ENCODE assay signal across 44 cellular contexts in genomic region chr9:135484460-135485277, GRCh38. TPM values are rescaled to one million over a fixed set of nuclear protein-coding genes. Genes with fewer than 3 reads are reported as not detected.
"Had no signal": no experiment of that assay in that cellular context is flagged by ENCODE, and none has a peak within 500 bp of the region (broad histone marks: within the 10 kb centered on the region; RNA-seq: fewer than 3 reads in every experiment).

No MANE protein-coding gene starts in this region.

- DNase-seq: activated B cell treated with CpG ODN at 0.5 μM for 24 hours; activated CD4-positive, alpha-beta T cell treated with anti-CD3 and anti-CD28 coated beads for 48 hours; activated CD4-positive, alpha-beta T cell treated with anti-CD3 and anti-CD28 coated beads, Interleukin-2, amount 50 U/mL, for 1 hour; activated CD4-positive, alpha-beta T cell treated with anti-CD3 and anti-CD28 coated beads, Interleukin-2, amount 50 U/mL, for 48 hours; activated CD8-positive, alpha-beta memory T cell treated with anti-CD3 and anti-CD28 coated beads, Interleukin-2, amount 10 ng/mL, durations not matched to agents 7 days and 5 days; activated CD8-positive, alpha-beta memory T cell treated with anti-CD3 and anti-CD28 coated beads, Interleukin-2, amount 50 U/mL, for 4 hours; activated CD8-positive, alpha-beta T cell treated with anti-CD3 and anti-CD28 coated beads, Interleukin-2, amount 10 ng/mL, durations not matched to agents 7 days and 5 days; activated effector memory CD4-positive, alpha-beta T cell treated with anti-CD3 and anti-CD28 coated beads, Interleukin-2, amount 50 U/mL, for 16 hours; activated naive CD4-positive, alpha-beta T cell treated with anti-CD3 and anti-CD28 coated beads for 36 hours; activated naive CD8-positive, alpha-beta T cell treated with anti-CD3 and anti-CD28 coated beads for 36 hours; activated naive CD8-positive, alpha-beta T cell treated with anti-CD3 and anti-CD28 coated beads, Interleukin-2, amount 50 U/mL, for 24 hours; activated T-cell treated with anti-CD3 and anti-CD28 coated beads, Interleukin-2, amount 50 U/mL, for 1 hour; activated T-cell treated with anti-CD3 and anti-CD28 coated beads, Interleukin-2, amount 50 U/mL, for 48 hours; amygdala; aorta; central memory CD4-positive, alpha-beta T cell; cerebellar nuclear complex; colonic mucosa; effector CD8-positive, alpha-beta T cell; esophagus squamous epithelium; foreskin melanocyte; T-helper 1 cell; T-helper 17 cell; T1000; WERI-Rb-1 had no signal

- H3K4me3 ChIP-seq: adrenal gland, breast epithelium, cardiac muscle cell, colonic mucosa, esophagus squamous epithelium, gastroesophageal sphincter had no signal

- H3K36me3 ChIP-seq: breast epithelium, colonic mucosa had no signal

- H3K4me1 Mint-ChIP-seq: activated CD8-positive, alpha-beta memory T cell treated with anti-CD3 and anti-CD28 coated beads, Interleukin-2, amount 10 ng/mL, durations not matched to agents 7 days and 5 days; activated naive CD4-positive, alpha-beta T cell treated with anti-CD3 and anti-CD28 coated beads, Interleukin-2, amount 50 U/mL, for 24 hours; activated naive CD8-positive, alpha-beta T cell treated with anti-CD3 and anti-CD28 coated beads for 36 hours; activated naive CD8-positive, alpha-beta T cell treated with anti-CD3 and anti-CD28 coated beads, Interleukin-2, amount 50 U/mL, for 24 hours; T-helper 17 cell had no signal

- H3K27ac Mint-ChIP-seq: activated B cell treated with CpG ODN at 0.5 μM for 24 hours; activated CD8-positive, alpha-beta memory T cell treated with anti-CD3 and anti-CD28 coated beads, Interleukin-2, amount 10 ng/mL, durations not matched to agents 7 days and 5 days; activated CD8-positive, alpha-beta T cell treated with anti-CD3 and anti-CD28 coated beads, Interleukin-2, amount 10 ng/mL, durations not matched to agents 7 days and 5 days; activated naive CD4-positive, alpha-beta T cell treated with anti-CD3 and anti-CD28 coated beads for 36 hours; activated naive CD8-positive, alpha-beta T cell treated with anti-CD3 and anti-CD28 coated beads for 36 hours; activated naive CD8-positive, alpha-beta T cell treated with anti-CD3 and anti-CD28 coated beads, Interleukin-2, amount 50 U/mL, for 24 hours; activated T-helper 1 cell treated with anti-CD3 and anti-CD28 coated beads, Interleukin-12 subunit alpha, Interleukin-12 subunit beta, Interleukin-2, Interleukin-4 antibody, amounts not matched to agents 30 ng/mL and 10 ng/mL and 1 ng/mL, durations not matched to agents 14 hours and 24 hours and 36 hours; activated T-helper 2 cell treated with anti-CD3 and anti-CD28 coated beads, Interferon-gamma antibody, Interleukin-2, Interleukin-4, amounts not matched to agents 10 μg/mL and 5 μg/mL and 100 μg/mL, durations not matched to agents 14 hours and 24 hours and 36 hours; brain; T-helper 17 cell; T-helper 2 cell treated with Interferon-gamma antibody and Interleukin-4, amounts not matched to agents 5 μg/mL and 100 μg/mL, for 36 hours had no signal

- FAIRE-seq: endometrium, endothelial cell of umbilical vein had no signal

- H3K36me3 Mint-ChIP-seq: activated CD8-positive, alpha-beta memory T cell treated with anti-CD3 and anti-CD28 coated beads, Interleukin-2, amount 10 ng/mL, durations not matched to agents 7 days and 5 days; activated naive CD4-positive, alpha-beta T cell treated with anti-CD3 and anti-CD28 coated beads, Interleukin-2, amount 50 U/mL, for 24 hours; activated naive CD8-positive, alpha-beta T cell treated with anti-CD3 and anti-CD28 coated beads for 36 hours had no signal

- H3K27ac ChIP-seq: adrenal gland, breast epithelium, cardiac muscle cell, colonic mucosa, epithelial cell of prostate, esophagus squamous epithelium, gastroesophageal sphincter, WERI-Rb-1 had no signal

- H3K27me3 ChIP-seq: adrenal gland, breast epithelium, cardiac muscle cell, colonic mucosa, esophagus squamous epithelium, gastroesophageal sphincter had no signal

- ATAC-seq: activated CD4-positive, CD25-positive, alpha-beta regulatory T cell treated with anti-CD3 and anti-CD28 coated beads, Interleukin-2, amount 50 U/mL, for 24 hours; activated CD8-positive, alpha-beta memory T cell treated with anti-CD3 and anti-CD28 coated beads, Interleukin-2, amount 10 ng/mL, durations not matched to agents 7 days and 5 days; activated CD8-positive, alpha-beta T cell treated with anti-CD3 and anti-CD28 coated beads, Interleukin-2, amount 10 ng/mL, durations not matched to agents 7 days and 5 days; activated naive CD8-positive, alpha-beta T cell treated with anti-CD3 and anti-CD28 coated beads, Interleukin-2, amount 50 U/mL, for 24 hours; gastroesophageal sphincter; T-helper 17 cell had no signal

- H3K4me3 Mint-ChIP-seq: activated B cell treated with CpG ODN at 0.5 μM for 24 hours; activated CD8-positive, alpha-beta memory T cell treated with anti-CD3 and anti-CD28 coated beads, Interleukin-2, amount 10 ng/mL, durations not matched to agents 7 days and 5 days; activated CD8-positive, alpha-beta T cell treated with anti-CD3 and anti-CD28 coated beads, Interleukin-2, amount 10 ng/mL, durations not matched to agents 7 days and 5 days; activated naive CD4-positive, alpha-beta T cell treated with anti-CD3 and anti-CD28 coated beads for 36 hours; activated naive CD4-positive, alpha-beta T cell treated with anti-CD3 and anti-CD28 coated beads, Interleukin-2, amount 50 U/mL, for 24 hours; activated naive CD8-positive, alpha-beta T cell treated with anti-CD3 and anti-CD28 coated beads for 36 hours; activated naive CD8-positive, alpha-beta T cell treated with anti-CD3 and anti-CD28 coated beads, Interleukin-2, amount 50 U/mL, for 24 hours; activated T-helper 1 cell treated with anti-CD3 and anti-CD28 coated beads, Interleukin-12 subunit alpha, Interleukin-12 subunit beta, Interleukin-2, Interleukin-4 antibody, amounts not matched to agents 30 ng/mL and 10 ng/mL and 1 ng/mL, durations not matched to agents 14 hours and 24 hours and 36 hours; brain; T-helper 17 cell; T-helper 2 cell treated with Interferon-gamma antibody and Interleukin-4, amounts not matched to agents 5 μg/mL and 100 μg/mL, for 36 hours had no signal

- H3K9me3 ChIP-seq: adrenal gland, breast epithelium, colonic mucosa, esophagus squamous epithelium, gastroesophageal sphincter had no signal

- H3K9me3 Mint-ChIP-seq: activated B cell treated with CpG ODN at 0.5 μM for 24 hours; activated naive CD4-positive, alpha-beta T cell treated with anti-CD3 and anti-CD28 coated beads for 36 hours; activated naive CD4-positive, alpha-beta T cell treated with anti-CD3 and anti-CD28 coated beads, Interleukin-2, amount 50 U/mL, for 24 hours; activated naive CD8-positive, alpha-beta T cell treated with anti-CD3 and anti-CD28 coated beads for 36 hours; activated naive CD8-positive, alpha-beta T cell treated with anti-CD3 and anti-CD28 coated beads, Interleukin-2, amount 50 U/mL, for 24 hours; activated T-helper 1 cell treated with anti-CD3 and anti-CD28 coated beads, Interleukin-12 subunit alpha, Interleukin-12 subunit beta, Interleukin-2, Interleukin-4 antibody, amounts not matched to agents 30 ng/mL and 10 ng/mL and 1 ng/mL, durations not matched to agents 14 hours and 24 hours and 36 hours; activated T-helper 2 cell treated with anti-CD3 and anti-CD28 coated beads, Interferon-gamma antibody, Interleukin-2, Interleukin-4, amounts not matched to agents 10 μg/mL and 5 μg/mL and 100 μg/mL, durations not matched to agents 14 hours and 24 hours and 36 hours; brain; T-helper 2 cell treated with Interferon-gamma antibody and Interleukin-4, amounts not matched to agents 5 μg/mL and 100 μg/mL, for 36 hours had no signal

- H3K4me1 ChIP-seq: colonic mucosa had no signal

RNA-seq across cellular contexts. Expression of gene PPP1R26, which starts 5.1 kb away (rescaled TPM):
- total RNA-seq: activated CD8-positive, alpha-beta T cell treated with anti-CD3 and anti-CD28 coated beads, Interleukin-2, amount 10 ng/mL, durations not matched to agents 7 days and 5 days had no signal

RNA-seq across cellular contexts. Expression of gene LCN1, which starts 36.6 kb away (rescaled TPM):
- total RNA-seq: activated B cell treated with CpG ODN at 0.5 μM for 24 hours; activated CD8-positive, alpha-beta memory T cell treated with anti-CD3 and anti-CD28 coated beads for 36 hours; activated CD8-positive, alpha-beta memory T cell treated with anti-CD3 and anti-CD28 coated beads, Interleukin-2, amount 10 ng/mL, durations not matched to agents 7 days and 5 days; activated CD8-positive, alpha-beta T cell treated with anti-CD3 and anti-CD28 coated beads, Interleukin-2, amount 10 ng/mL, durations not matched to agents 7 days and 5 days; activated naive CD8-positive, alpha-beta T cell treated with anti-CD3 and anti-CD28 coated beads for 36 hours; activated T-helper 1 cell treated with anti-CD3 and anti-CD28 coated beads, Interleukin-12 subunit alpha, Interleukin-12 subunit beta, Interleukin-2, Interleukin-4 antibody, amounts not matched to agents 30 ng/mL and 10 ng/mL and 1 ng/mL, durations not matched to agents 14 hours and 24 hours and 36 hours; activated T-helper 2 cell treated with anti-CD3 and anti-CD28 coated beads, Interferon-gamma antibody, Interleukin-2, Interleukin-4, amounts not matched to agents 10 μg/mL and 5 μg/mL and 100 μg/mL, durations not matched to agents 14 hours and 24 hours and 36 hours; adrenal gland; breast epithelium; cardiac muscle cell; colonic mucosa; dermis microvascular lymphatic vessel endothelial cell; endothelial cell of umbilical vein; esophagus squamous epithelium; fibroblast of lung; fibroblast of villous mesenchyme; gastroesophageal sphincter; glomerular endothelial cell; T-helper 17 cell had no signal
- polyA plus RNA-seq: adrenal gland, aorta, endothelial cell of umbilical vein, esophagus, fibroblast of lung had no signal
